8 cellular contexts compared by ENCODE assay signal in genomic region chr12:74537707-74538385, GRCh38. TPM values are rescaled to one million over a fixed set of nuclear protein-coding genes. Genes with fewer than 3 reads are reported as not detected.
DNase-seq lines count a peak whose midpoint lies in the region; ATAC-seq and TF ChIP-seq lines count a peak whose summit lies in the region.

ATXN7L3B (plus strand) TSS chr12:74537835; CDS start chr12:74538113, 278 bp downstream.

- peaks cover 61% of the 10 kb centered on the region for H3K4me1 Mint-ChIP-seq in activated naive CD4-positive, alpha-beta T cell treated with anti-CD3 and anti-CD28 coated beads, Interleukin-2, amount 50 U/mL, for 24 hours

- H3F3A ChIP-seq in SK-N-SH (replicated peaks; ENCODE audit: insufficient read depth), result peaks cover 8% of the 10 kb centered on the region

- peak within 1 kb of the TSS; percentile 98 for H3K4me3 Mint-ChIP-seq in activated naive CD4-positive, alpha-beta T cell treated with anti-CD3 and anti-CD28 coated beads, Interleukin-2, amount 50 U/mL, for 24 hours

- H3K27ac ChIP-seq in SK-N-SH (ENCODE audit: low read depth in 2 of 2, low read length in 1 of 2), result peak within 1 kb of the TSS; percentile 95
- H3K27ac ChIP-seq in testis, result peak within 1 kb of the TSS; percentile 87 to 90

- no peaks in the 10 kb centered on the region for H3K27me3 Mint-ChIP-seq in activated naive CD4-positive, alpha-beta T cell treated with anti-CD3 and anti-CD28 coated beads, Interleukin-2, amount 50 U/mL, for 24 hours

- peak within 1 kb of the TSS; percentile 99 for H3K27ac Mint-ChIP-seq in activated naive CD4-positive, alpha-beta T cell treated with anti-CD3 and anti-CD28 coated beads, Interleukin-2, amount 50 U/mL, for 24 hours

- H3K9me3 Mint-ChIP-seq in activated naive CD4-positive, alpha-beta T cell treated with anti-CD3 and anti-CD28 coated beads, Interleukin-2, amount 50 U/mL, for 24 hours, result no peaks in the 10 kb centered on the region

- H3K36me3 Mint-ChIP-seq in activated naive CD4-positive, alpha-beta T cell treated with anti-CD3 and anti-CD28 coated beads, Interleukin-2, amount 50 U/mL, for 24 hours, result peaks cover 27% of the 10 kb centered on the region

- TF ChIP-seq POLR2A in testis (IDR thresholded peaks at IDR 0.05), result peak; percentile 31

- H3K9me2 ChIP-seq in SK-N-SH, result no peaks in the 10 kb centered on the region

- H3K36me3 ChIP-seq in SK-N-SH (replicated peaks in 1 of 2; ENCODE audit: control insufficient read depth in 1 of 2, insufficient read depth in 2 of 2, low read length in 1 of 2), result peaks cover 24 to 31% of the 10 kb centered on the region in 2 experiments
- no peaks in the 10 kb centered on the region for H3K36me3 ChIP-seq in testis (ENCODE audit: low read depth, missing control alignments)

- TF ChIP-seq CTCF in SK-N-SH (IDR thresholded peaks at IDR 0.05) (no peak), omental fat pad (IDR thresholded peaks at IDR 0.05) (no peak), testis (IDR thresholded peaks at IDR 0.05) (no peak)

- H4K20me1 ChIP-seq in SK-N-SH (ENCODE audit: insufficient read depth), result peaks cover 45% of the 10 kb centered on the region

- TF ChIP-seq RAD21 in SK-N-SH (IDR thresholded peaks at IDR 0.05; ENCODE audit: low read length), result no peak

- H3K4me3 ChIP-seq in GM08714 (ENCODE audit: low read length), result peak within 1 kb of the TSS; percentile 96
- peak within 1 kb of the TSS; percentile 93 to 95 for H3K4me3 ChIP-seq in SK-N-SH (ENCODE audit: low read depth in 2 of 2, low read length in 1 of 2)
- H3K4me3 ChIP-seq in testis, result peak within 1 kb of the TSS; percentile 69 to 95

- H3K4me1 ChIP-seq in SK-N-SH (ENCODE audit: control insufficient read depth in 1 of 2, insufficient read depth in 2 of 2, low read depth in 1 of 2, low read length in 1 of 2), result peaks cover 5 to 26% of the 10 kb centered on the region in 2 experiments; a peak in 3 of 4 replicates
- peaks cover 28% of the 10 kb centered on the region for H3K4me1 ChIP-seq in testis

- DNase-seq in NCI-H1048 (lab: John Stamatoyannopoulos, UW) (peak; percentile 82), SK-N-SH (peak; percentile 90), glomerular endothelial cell (ENCODE audit: extremely low read depth, low read depth, low spot score) (peak; percentile 70), omental fat pad (ENCODE audit: low spot score) (peak; percentile 56), testis (peak; percentile 92)

- H3K9ac ChIP-seq in SK-N-SH, result peak within 1 kb of the TSS; percentile 98

- peaks cover 52% of the 10 kb centered on the region for H3K79me2 ChIP-seq in SK-N-SH (ENCODE audit: insufficient read depth)

- intact Hi-C loops in testis (cut with DNase I; ENCODE audit: low total_unique reads), result no loop called here

- 1% methylated on average over 26 of the region's 49 CpGs for WGBS in SK-N-SH (ENCODE audit: low lambda C conversion rate)
- WGBS in testis, 2 donors, result 0% methylated on average over 46 to 49 of the region's 49 CpGs

- CTCF ChIA-PET in SK-N-SH (lab: Yijun Ruan, JAX), result interaction anchor here (0.6 to 1.1 kb wide), 2 partner anchors 61 to 265 kb away, joined by 3 read pairs; no protein-coding TSS in a partner anchor

- H2AFZ ChIP-seq in SK-N-SH (ENCODE audit: low read depth), result peak within 1 kb of the TSS; percentile 94

- H3K4me2 ChIP-seq in SK-N-SH, result peak within 1 kb of the TSS; percentile 97

- TF ChIP-seq EP300 in SK-N-SH (IDR thresholded peaks at IDR 0.05; ENCODE audit: borderline replicate concordance in 1 of 2, low read depth in 1 of 2, low read length in 1 of 2), result peak in 1 of 2 experiments; percentile 29; a peak in 1 of 4 replicates

- H3K9me3 ChIP-seq in SK-N-SH (no peaks in the 10 kb centered on the region), testis (no peaks in the 10 kb centered on the region)

- peak; percentile 98 for ATAC-seq in HG02571 (IDR thresholded peaks at IDR 0.05; ENCODE audit: unreplicated experiment)
- peak; percentile 99 for ATAC-seq in omental fat pad (ENCODE audit: low FRiP score)

- POLR2A ChIA-PET in SK-N-SH (lab: Yijun Ruan, JAX), result no interaction called here

- H3K27me3 ChIP-seq in SK-N-SH (ENCODE audit: insufficient read depth), result no peaks in the 10 kb centered on the region
- no peaks in the 10 kb centered on the region for H3K27me3 ChIP-seq in testis

TF ChIP-seq in SK-N-SH, 30 proteins besides CTCF, POLR2A, EP300 and RAD21:
- TF ChIP-seq FOSL2 (IDR thresholded peaks at IDR 0.05; ENCODE audit: borderline replicate concordance, low read depth), result no peak
- TF ChIP-seq, protein P1, sequence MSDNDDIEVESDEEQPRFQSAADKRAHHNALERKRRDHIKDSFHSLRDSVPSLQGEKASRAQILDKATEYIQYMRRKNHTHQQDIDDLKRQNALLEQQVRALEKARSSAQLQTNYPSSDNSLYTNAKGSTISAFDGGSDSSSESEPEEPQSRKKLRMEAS (IDR thresholded peaks at IDR 0.05; ENCODE audit: low read depth), result peak; percentile 61; the same call in 1 of the 2 replicates
- 0 out of 2 replicates have a peak, but pooled peaks have one; percentile 32 for TF ChIP-seq GATA2 (CRISPR knock-in tag; IDR thresholded peaks at IDR 0.05)
- peak; percentile 41; the same call in 1 of the 2 replicates for TF ChIP-seq NFIC (IDR thresholded peaks at IDR 0.05; ENCODE audit: borderline replicate concordance)
- no peak for TF ChIP-seq FOXM1 (IDR thresholded peaks at IDR 0.05; ENCODE audit: low read depth)
- TF ChIP-seq IRF3 (IDR thresholded peaks at IDR 0.05; ENCODE audit: low read depth, low read length), result no peak
- peak; percentile 85; the same call in 1 of the 2 replicates for TF ChIP-seq POLR2AphosphoS5 (IDR thresholded peaks at IDR 0.05; ENCODE audit: low read depth, low read length)
- TF ChIP-seq NRF1 (IDR thresholded peaks at IDR 0.05; ENCODE audit: low read depth, low read length), result peak; percentile 92
- TF ChIP-seq PBX3 (IDR thresholded peaks at IDR 0.05), result no peak
- TF ChIP-seq TAF1 (IDR thresholded peaks at IDR 0.05; ENCODE audit: borderline replicate concordance, low read depth, low read length), result peak; percentile 76
- TF ChIP-seq GABPA (IDR thresholded peaks at IDR 0.05; ENCODE audit: low read depth), result peak; percentile 79
- TF ChIP-seq ELF1 (IDR thresholded peaks at IDR 0.05), result peak; percentile 49; the same call in 1 of the 2 replicates
- TF ChIP-seq SIN3A (IDR thresholded peaks at IDR 0.05; ENCODE audit: borderline replicate concordance, low read depth, low read length), result peak; percentile 61; the same call in 1 of the 2 replicates

RNA-seq across cellular contexts. Expression of gene ATXN7L3B, which starts in this region (rescaled TPM):
- 13.8 and 18.5 TPM in 2 replicates for polyA plus RNA-seq in SK-N-SH (2012; rRNA removed)
- polyA plus RNA-seq in SK-N-SH (2012; cell fraction: cytosol; rRNA removed), result 18.3 and 19.0 TPM in 2 replicates
- polyA plus RNA-seq in SK-N-SH (2012; cell fraction: nucleus; rRNA removed), result 7.4 and 14.0 TPM in 2 replicates
- 21.7 and 25.7 TPM in 2 replicates for total RNA-seq in glomerular endothelial cell
- total RNA-seq in omental fat pad, result 10 to 100 TPM; 14.9 to 18.6 (median 17.0) TPM
- total RNA-seq in testis, result 10 to 100 TPM; 20.2 to 21.0 TPM
- 23.5 TPM for polyA plus RNA-seq in testis (ENCODE audit: insufficient read depth, low read depth, low replicate concordance)

Comparison
In these comparisons a context has a peak if more than half of its experiments do, and no peak if none do; other contexts are left out.
1. Peak in every context shown above with its lines: DNase-seq, ATAC-seq, H3K4me3 ChIP-seq and H3K27ac ChIP-seq.